In genomic region chr6:111270121-111270520, GRCh38 we compare ENCODE assay signal across 6 cellular contexts.
"Had no signal": no experiment of that assay in that cellular context is flagged by ENCODE, and none has a peak within 500 bp of the region (broad histone marks: within the 10 kb centered on the region; RNA-seq: fewer than 3 reads in every experiment).

No MANE protein-coding gene starts in this region.

- H3K27ac Mint-ChIP-seq: IgD-negative memory B cell had no signal

- H3K27ac ChIP-seq: HL-60 had no signal

- H3K27me3 Mint-ChIP-seq: IgD-negative memory B cell had no signal

- DNase-seq: KBM-7 had no signal

- ATAC-seq: HepG2, K562 had no signal

- FAIRE-seq: HepG2, HTR-8/SVneo, K562 had no signal

- H3K4me3 Mint-ChIP-seq: IgD-negative memory B cell had no signal

- H3K4me3 ChIP-seq: K562 had no signal
